9 cellular contexts compared by ENCODE assay signal in genomic region chr1:43973981-43974442, GRCh38. TPM values are rescaled to one million over a fixed set of nuclear protein-coding genes. Genes with fewer than 3 reads are reported as not detected.
DNase-seq lines count a peak whose midpoint lies in the region; ATAC-seq, FAIRE-seq and TF ChIP-seq lines count a peak whose summit lies in the region.
"Had no signal": no experiment of that assay in that cellular context is flagged by ENCODE, and none has a peak within 500 bp of the region (broad histone marks: within the 10 kb centered on the region; RNA-seq: fewer than 3 reads in every experiment).

No MANE protein-coding gene starts in this region.

- CTCF ChIA-PET in H1 (lab: Charles Lee; ENCODE audit: partially characterized antibody), result interaction anchor here (0.6 to 9.2 kb wide), 8 partner anchors 15 to 235 kb away, joined by 3 to 79 read pairs (median 4); partner anchors contain the start of genes CCDC24 and IPO13

- peak overlapping the region; percentile 71; the same call in 1 of the 2 replicates for H3K18ac ChIP-seq in H1 (ENCODE audit: extremely low read depth, low read length)

- TF ChIP-seq CTCF in OCI-LY3 (IDR thresholded peaks at IDR 0.05; ENCODE audit: low read depth, low read length), result no peak
- no peak for TF ChIP-seq CTCF in H1 (IDR thresholded peaks at IDR 0.05; ENCODE audit: control extremely low read depth in 1 of 3, insufficient read depth in 1 of 3, low read depth in 1 of 3, low read length in 3 of 3)

- H3K4me2 ChIP-seq in OCI-LY3 (ENCODE audit: low read length) (peak overlapping the region; percentile 93), H1 (ENCODE audit: insufficient read depth in 1 of 2, low read depth in 2 of 2, low read length in 2 of 2) (peak overlapping the region; percentile 81 to 85)

- H3K4me3 ChIP-seq in OCI-LY3 (ENCODE audit: low read length), result peak overlapping the region; percentile 87
- H3K4me3 ChIP-seq in H1 (ENCODE audit: extremely low read depth in 1 of 4, insufficient read depth in 2 of 4, low read depth in 3 of 4, low read length in 4 of 4), result peak overlapping the region; percentile 79 to 88 (median 82)
- H3K4me3 ChIP-seq in neuron (ENCODE audit: low read length), result peak overlapping the region; percentile 72

- FAIRE-seq in H1 (lab: Jason Lieb, UNC), result no peak
- FAIRE-seq: A204.1 had no signal

- peak overlapping the region; percentile 82 for H2AFZ ChIP-seq in OCI-LY3 (ENCODE audit: low read depth, low read length)
- H2AFZ ChIP-seq in H1 (ENCODE audit: low read length), result peak overlapping the region; percentile 55
- peak overlapping the region; percentile 91 for H2AFZ ChIP-seq in neuron (ENCODE audit: low read depth, low read length)

- H3K14ac ChIP-seq in H1 (ENCODE audit: insufficient read length), result no peak overlapping the region

- no peak overlapping the region for H3K23ac ChIP-seq in H1 (ENCODE audit: insufficient read length)

- peak overlapping the region; percentile 46; the same call in 1 of the 2 replicates for H2BK15ac ChIP-seq in H1 (ENCODE audit: low read length)

- peaks cover 59% of the 10 kb centered on the region for H3K79me2 ChIP-seq in OCI-LY3 (ENCODE audit: low read length)
- H3K79me2 ChIP-seq in H1 (ENCODE audit: control insufficient read depth in 1 of 2, insufficient read depth in 2 of 2, low read length in 2 of 2), result peaks cover 0 to 25% of the 10 kb centered on the region in 2 experiments; a peak in 2 of 4 replicates

- ATAC-seq in HG03045 (IDR thresholded peaks at IDR 0.05; ENCODE audit: unreplicated experiment), result no peak

- peaks cover 20% of the 10 kb centered on the region for H3K36me3 ChIP-seq in OCI-LY3 (replicated peaks; ENCODE audit: low read depth, low read length)
- H3K36me3 ChIP-seq in H1 (ENCODE audit: control insufficient read depth in 2 of 4, insufficient read depth in 4 of 4, low read length in 3 of 4), result peaks cover 2 to 33% (median 17%) of the 10 kb centered on the region in 4 experiments; a peak in 7 of 8 replicates
- peaks cover 20% of the 10 kb centered on the region for H3K36me3 ChIP-seq in neuron (ENCODE audit: insufficient read depth, low read length)

- H4K8ac ChIP-seq in H1 (ENCODE audit: extremely low read depth, insufficient read depth, low read length), result peak overlapping the region; percentile 59; the same call in 1 of the 2 replicates

- H3K27ac ChIP-seq in OCI-LY3 (ENCODE audit: low read length) (peak overlapping the region; percentile 51), H1 (ENCODE audit: low read depth, low read length) (no peak overlapping the region)

- H3K23me2 ChIP-seq in H1 (ENCODE audit: low read depth, low read length), result peaks cover 24% of the 10 kb centered on the region

- peak overlapping the region; percentile 45 for H4K91ac ChIP-seq in H1 (replicated peaks; ENCODE audit: insufficient read length, low read length)

- H3K9ac ChIP-seq in OCI-LY3 (ENCODE audit: low read length), result peak overlapping the region; percentile 70
- H3K9ac ChIP-seq in H1 (replicated peaks in 1 of 4; ENCODE audit: extremely low read depth in 1 of 4, low read depth in 3 of 4, low read length in 3 of 4), result peak overlapping the region in 3 of 4 experiments; percentile 50 to 62 (median 51); a peak in 5 of 7 replicates

- no peak for TF ChIP-seq EP300 in H1 (IDR thresholded peaks at IDR 0.05; ENCODE audit: borderline replicate concordance in 1 of 2, low read depth in 2 of 2, low read length in 2 of 2)

- no peak for TF ChIP-seq POLR2A in H1 (IDR thresholded peaks at IDR 0.05; ENCODE audit: control extremely low read depth in 1 of 2, low read depth in 2 of 2, low read length in 2 of 2)

- H3K27me3 ChIP-seq in OCI-LY3 (ENCODE audit: low read depth, low read length), result no peaks in the 10 kb centered on the region
- no peaks in the 10 kb centered on the region for H3K27me3 ChIP-seq in H1 (replicated peaks in 1 of 4; ENCODE audit: control insufficient read depth in 3 of 4, extremely low read depth in 1 of 4, insufficient read depth in 3 of 4, low read length in 3 of 4)
- no peaks in the 10 kb centered on the region for H3K27me3 ChIP-seq in neuron (ENCODE audit: insufficient read depth, low read length)

- peak overlapping the region; percentile 79 for H4K5ac ChIP-seq in H1 (ENCODE audit: insufficient read length, low read depth, low read length)

- H3K79me1 ChIP-seq in H1 (ENCODE audit: low read depth, low read length), result peaks cover 14% of the 10 kb centered on the region

- peak overlapping the region; percentile 64 for H3K56ac ChIP-seq in H1 (replicated peaks; ENCODE audit: insufficient read length, low read depth, low read length)

- no peak for TF ChIP-seq RAD21 in H1 (IDR thresholded peaks at IDR 0.05 in 1 of 2, conservative IDR thresholded peaks at IDR 0.05 in 1 of 2; ENCODE audit: low read depth in 2 of 2, low read length in 2 of 2)

- H3K9me3 ChIP-seq in OCI-LY3 (ENCODE audit: insufficient read depth, low read length) (no peaks in the 10 kb centered on the region), H1 (ENCODE audit: insufficient read depth in 2 of 2, low read depth in 1 of 2, low read length in 1 of 2) (no peaks in the 10 kb centered on the region), neuron (ENCODE audit: low read length) (no peaks in the 10 kb centered on the region)

- DNase-seq in DMS53 treated with DMSO at 0.1 percent for 48 hours (lab: John Stamatoyannopoulos, UW; ENCODE audit: unreplicated experiment) (peak; percentile 48), DMS53 (lab: John Stamatoyannopoulos, UW) (no peak), H1 (ENCODE audit: low read depth in 1 of 2, low spot score in 2 of 2) (no peak), NCI-H524 treated with DMSO at 0.1 percent for 48 hours (lab: John Stamatoyannopoulos, UW) (no peak), UCSD-AML1 (lab: John Stamatoyannopoulos, UW; ENCODE audit: unreplicated experiment) (no peak)

- H2BK5ac ChIP-seq in H1 (ENCODE audit: low read depth, low read length), result peak overlapping the region; percentile 94; the same call in 1 of the 2 replicates

- peak overlapping the region; percentile 64 for H3K4ac ChIP-seq in H1 (replicated peaks; ENCODE audit: insufficient read length, low read depth, low read length)

- peaks cover 31% of the 10 kb centered on the region for H3K4me1 ChIP-seq in OCI-LY3 (ENCODE audit: low read length)
- H3K4me1 ChIP-seq in H1 (replicated peaks in 1 of 4; ENCODE audit: control insufficient read depth in 3 of 4, insufficient read depth in 4 of 4, low read length in 3 of 4), result peaks cover 6 to 18% (median 12%) of the 10 kb centered on the region in 4 experiments
- H3K4me1 ChIP-seq in neuron (ENCODE audit: insufficient read depth, low read length), result peaks cover 47% of the 10 kb centered on the region

- H4K20me1 ChIP-seq in OCI-LY3 (ENCODE audit: insufficient read depth, low read length), result peaks cover 4% of the 10 kb centered on the region; the same call in 1 of the 2 replicates
- peaks cover 4 to 24% of the 10 kb centered on the region in 2 experiments for H4K20me1 ChIP-seq in H1 (replicated peaks in 1 of 2; ENCODE audit: control insufficient read depth in 1 of 2, insufficient read depth in 2 of 2, low read length in 2 of 2)

- no peak overlapping the region for H2AK5ac ChIP-seq in H1 (ENCODE audit: low read depth, low read length)

- WGBS in H1 (ENCODE audit: extremely low coverage in 1 of 2, insufficient coverage in 1 of 2, insufficient read length in 1 of 2, insufficient replicate concordance in 2 of 2, low coverage in 1 of 2, low lambda C conversion rate in 2 of 2, missing lambda C conversion rate in 1 of 2), 2 experiments, result 44% methylated on average over 9 of the region's 9 CpGs; no CpG with 5 or more reads in 1 of the 2 experiments

- POLR2A ChIA-PET in H1 (lab: Charles Lee; ENCODE audit: partially characterized antibody), result interaction anchor here (0.9 to 12.9 kb wide), 12 partner anchors 11 to 658 kb away, joined by 3 to 189 read pairs (median 4); partner anchors contain the start of genes CCDC24 and IPO13

- no peak overlapping the region for H2BK20ac ChIP-seq in H1 (ENCODE audit: low read length)

- H2BK12ac ChIP-seq in H1 (ENCODE audit: low read depth, low read length), result no peak overlapping the region

- H2BK120ac ChIP-seq in H1 (replicated peaks; ENCODE audit: low read depth, low read length), result no peak overlapping the region

RNA-seq across cellular contexts. Expression of gene ATP6V0B, which starts 0.7 kb away (rescaled TPM):
- total RNA-seq in H1 (2021; fragmentation: NEBNext Ultra II Directional; extraction: Animal tissue kit (Norgen Biotek cat#: 25700)), result 105 and 106 TPM in 2 replicates
- 302 and 308 TPM in 2 replicates for polyA plus RNA-seq in H1 (2011; rRNA removed)
- polyA plus RNA-seq in H1 (2011; cell fraction: cytosol; rRNA removed), result 184 TPM
- polyA plus RNA-seq in H1 (2011; cell fraction: nucleus; rRNA removed), result 229 TPM
- 67.6 to 121 TPM (median 110 TPM) in 4 replicates for polyA plus RNA-seq in H1 (2012, experiment 1 of 2)
- polyA plus RNA-seq in H1 (2012, experiment 2 of 2), result 213 TPM
- polyA plus RNA-seq in H1 (2013, experiment 1 of 2), result 82.5 TPM
- 103 TPM for polyA plus RNA-seq in H1 (2013, experiment 2 of 2)
- 81.0 and 107 TPM in 2 replicates for polyA minus RNA-seq in H1 (2011; rRNA and poly(A)+ RNA removed)
- 56.4 TPM for polyA minus RNA-seq in H1 (2011; cell fraction: cytosol; rRNA and poly(A)+ RNA removed)
- polyA minus RNA-seq in H1 (2011; cell fraction: nucleus; rRNA and poly(A)+ RNA removed), result 57.2 TPM

RNA-seq across cellular contexts. Expression of gene DPH2, which starts 4.2 kb away (rescaled TPM):
- total RNA-seq in H1 (2021; fragmentation: NEBNext Ultra II Directional; extraction: Animal tissue kit (Norgen Biotek cat#: 25700)), result 64.9 and 65.3 TPM in 2 replicates
- polyA plus RNA-seq in H1 (2011; rRNA removed), result 92.1 and 163 TPM in 2 replicates
- polyA plus RNA-seq in H1 (2011; cell fraction: cytosol; rRNA removed), result 86.7 TPM
- 239 TPM for polyA plus RNA-seq in H1 (2011; cell fraction: nucleus; rRNA removed)
- polyA plus RNA-seq in H1 (2012, experiment 1 of 2), result 43.5 to 63.1 TPM (median 52.3 TPM) in 4 replicates
- polyA plus RNA-seq in H1 (2012, experiment 2 of 2), result 81.4 TPM
- 39.0 TPM for polyA plus RNA-seq in H1 (2013, experiment 1 of 2)
- polyA plus RNA-seq in H1 (2013, experiment 2 of 2), result 35.0 TPM
- polyA minus RNA-seq in H1 (2011; rRNA and poly(A)+ RNA removed), result 74.9 and 79.0 TPM in 2 replicates
- 53.3 TPM for polyA minus RNA-seq in H1 (2011; cell fraction: cytosol; rRNA and poly(A)+ RNA removed)
- polyA minus RNA-seq in H1 (2011; cell fraction: nucleus; rRNA and poly(A)+ RNA removed), result 78.0 TPM

RNA-seq across cellular contexts. Expression of gene B4GALT2, which starts 5.0 kb away (rescaled TPM):
- 56.5 and 60.6 TPM in 2 replicates for total RNA-seq in H1 (2021; fragmentation: NEBNext Ultra II Directional; extraction: Animal tissue kit (Norgen Biotek cat#: 25700))
- 121 and 152 TPM in 2 replicates for polyA plus RNA-seq in H1 (2011; rRNA removed)
- 73.9 TPM for polyA plus RNA-seq in H1 (2011; cell fraction: cytosol; rRNA removed)
- 116 TPM for polyA plus RNA-seq in H1 (2011; cell fraction: nucleus; rRNA removed)
- polyA plus RNA-seq in H1 (2012, experiment 1 of 2), result 39.4 to 75.9 TPM (median 64.3 TPM) in 4 replicates
- polyA plus RNA-seq in H1 (2012, experiment 2 of 2), result 69.9 TPM
- polyA plus RNA-seq in H1 (2013, experiment 1 of 2), result 41.5 TPM
- polyA plus RNA-seq in H1 (2013, experiment 2 of 2), result 41.4 TPM
- polyA minus RNA-seq in H1 (2011; rRNA and poly(A)+ RNA removed), result 37.6 and 38.8 TPM in 2 replicates
- 44.5 TPM for polyA minus RNA-seq in H1 (2011; cell fraction: cytosol; rRNA and poly(A)+ RNA removed)
- polyA minus RNA-seq in H1 (2011; cell fraction: nucleus; rRNA and poly(A)+ RNA removed), result 39.0 TPM

RNA-seq across cellular contexts. Expression of gene CCDC24, which starts 17.4 kb away (rescaled TPM):
- total RNA-seq in H1 (2021; fragmentation: NEBNext Ultra II Directional; extraction: Animal tissue kit (Norgen Biotek cat#: 25700)), result 10.5 and 11.2 TPM in 2 replicates
- polyA plus RNA-seq in H1 (2011; rRNA removed), result 11.4 and 19.7 TPM in 2 replicates
- 12.9 TPM for polyA plus RNA-seq in H1 (2011; cell fraction: cytosol; rRNA removed)
- 18.6 TPM for polyA plus RNA-seq in H1 (2011; cell fraction: nucleus; rRNA removed)
- 9.6 to 17.8 TPM (median 12.7 TPM) in 4 replicates for polyA plus RNA-seq in H1 (2012, experiment 1 of 2)
- 10.0 TPM for polyA plus RNA-seq in H1 (2012, experiment 2 of 2)
- polyA plus RNA-seq in H1 (2013, experiment 1 of 2), result 8.4 TPM
- polyA plus RNA-seq in H1 (2013, experiment 2 of 2), result 9.2 TPM
- polyA minus RNA-seq in H1 (2011; rRNA and poly(A)+ RNA removed), result 2.1 and 2.5 TPM in 2 replicates
- polyA minus RNA-seq in H1 (2011; cell fraction: cytosol; rRNA and poly(A)+ RNA removed), result 7.6 TPM
- 4.4 TPM for polyA minus RNA-seq in H1 (2011; cell fraction: nucleus; rRNA and poly(A)+ RNA removed)

RNA-seq across cellular contexts. Expression of gene IPO13, which starts 27.3 kb away (rescaled TPM):
- total RNA-seq in H1 (2021; fragmentation: NEBNext Ultra II Directional; extraction: Animal tissue kit (Norgen Biotek cat#: 25700)), result 20.7 and 23.0 TPM in 2 replicates
- polyA plus RNA-seq in H1 (2011; rRNA removed), result 27.0 and 29.4 TPM in 2 replicates
- polyA plus RNA-seq in H1 (2011; cell fraction: cytosol; rRNA removed), result 21.9 TPM
- polyA plus RNA-seq in H1 (2011; cell fraction: nucleus; rRNA removed), result 39.3 TPM
- polyA plus RNA-seq in H1 (2012, experiment 1 of 2), result 17.0 to 24.3 TPM (median 21.8 TPM) in 4 replicates
- 28.0 TPM for polyA plus RNA-seq in H1 (2012, experiment 2 of 2)
- 10.8 TPM for polyA plus RNA-seq in H1 (2013, experiment 1 of 2)
- polyA plus RNA-seq in H1 (2013, experiment 2 of 2), result 10.3 TPM
- polyA minus RNA-seq in H1 (2011; rRNA and poly(A)+ RNA removed), result 47.8 and 49.9 TPM in 2 replicates
- polyA minus RNA-seq in H1 (2011; cell fraction: cytosol; rRNA and poly(A)+ RNA removed), result 19.0 TPM
- polyA minus RNA-seq in H1 (2011; cell fraction: nucleus; rRNA and poly(A)+ RNA removed), result 22.4 TPM
